In the genomic region with DNA sequence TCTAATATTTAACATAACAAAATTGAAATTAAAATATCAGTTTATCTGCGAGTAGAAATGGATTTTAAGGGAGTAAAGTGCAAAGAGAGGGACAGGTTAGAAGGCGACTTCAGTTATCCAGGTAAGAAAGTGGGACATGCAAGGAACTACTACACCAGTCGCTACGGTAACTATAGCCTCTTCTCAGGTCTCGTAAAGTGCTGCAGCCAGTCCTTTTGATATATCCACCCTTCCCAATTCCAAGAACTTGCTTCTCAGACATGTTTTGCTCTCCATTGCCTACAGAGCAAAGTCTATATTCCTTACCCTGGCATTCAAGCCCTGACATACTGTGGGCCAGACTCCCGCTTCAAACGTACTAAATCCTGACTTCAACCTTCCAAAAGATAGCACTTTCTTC, we compare ENCODE assay signal across 19 cellular contexts. TPM values are rescaled to one million over a fixed set of nuclear protein-coding genes. Genes with fewer than 3 reads are reported as not detected.
DNase-seq lines count a peak whose midpoint lies in the region; ATAC-seq, FAIRE-seq and TF ChIP-seq lines count a peak whose summit lies in the region.
"Had no signal": no experiment of that assay in that cellular context is flagged by ENCODE, and none has a peak within 500 bp of the region (broad histone marks: within the 10 kb centered on the region; RNA-seq: fewer than 3 reads in every experiment).

No MANE protein-coding gene starts in this region.

- peak overlapping the region; percentile 74 for H3K27ac Mint-ChIP-seq in stimulated activated naive CD8-positive, alpha-beta T cell treated with anti-CD3 and anti-CD28 coated beads, Interleukin-15, Interleukin-2, amounts not matched to agents 100 ng/mL and 50 ng/mL, for 24 hours

- H3K9ac ChIP-seq in H1 (replicated peaks in 1 of 4; ENCODE audit: extremely low read depth in 1 of 4, low read depth in 3 of 4, low read length in 3 of 4), result no peak overlapping the region

- peak overlapping the region; percentile 3 to 20; a peak in 3 of 4 replicates for H3K4me2 ChIP-seq in H1 (ENCODE audit: insufficient read depth in 1 of 2, low read depth in 2 of 2, low read length in 2 of 2)

- H3K4me1 ChIP-seq in Panc1 (ENCODE audit: control insufficient read depth, insufficient read depth, low read length), result peaks cover 10% of the 10 kb centered on the region
- peaks cover 4 to 9% (median 7%) of the 10 kb centered on the region in 4 experiments; a peak in 5 of 7 replicates for H3K4me1 ChIP-seq in H1 (replicated peaks in 1 of 4; ENCODE audit: control insufficient read depth in 3 of 4, insufficient read depth in 4 of 4, low read length in 3 of 4)

- POLR2A ChIA-PET in Panc1 (lab: Charles Lee) (no interaction called here), H1 (lab: Charles Lee; ENCODE audit: partially characterized antibody) (interaction anchor here (0.9 kb wide), 1 partner anchor 8 kb away, joined by 3 read pairs; no protein-coding TSS in a partner anchor)

- H2BK12ac ChIP-seq in H1 (ENCODE audit: low read depth, low read length), result no peak overlapping the region

- TF ChIP-seq RAD21 in H1 (IDR thresholded peaks at IDR 0.05 in 1 of 2, conservative IDR thresholded peaks at IDR 0.05 in 1 of 2; ENCODE audit: low read depth in 2 of 2, low read length in 2 of 2), result no peak

- no peak overlapping the region for H2AK5ac ChIP-seq in H1 (ENCODE audit: low read depth, low read length)

- ATAC-seq in stimulated activated naive CD8-positive, alpha-beta T cell treated with anti-CD3 and anti-CD28 coated beads, Interleukin-15, Interleukin-2, amounts not matched to agents 100 U/mL and 50 U/mL, for 24 hours, result no peak
- no peak for ATAC-seq in Panc1
- ATAC-seq in GM18861 (IDR thresholded peaks at IDR 0.05; ENCODE audit: unreplicated experiment), result no peak
- no peak for ATAC-seq in HG03139 (IDR thresholded peaks at IDR 0.05; ENCODE audit: unreplicated experiment)
- ATAC-seq: left cardiac atrium had no signal

- no peaks in the 10 kb centered on the region for H3K27me3 Mint-ChIP-seq in stimulated activated naive CD8-positive, alpha-beta T cell treated with anti-CD3 and anti-CD28 coated beads, Interleukin-15, Interleukin-2, amounts not matched to agents 100 ng/mL and 50 ng/mL, for 24 hours

- H3K9me3 Mint-ChIP-seq in stimulated activated naive CD8-positive, alpha-beta T cell treated with anti-CD3 and anti-CD28 coated beads, Interleukin-15, Interleukin-2, amounts not matched to agents 100 ng/mL and 50 ng/mL, for 24 hours, result no peaks in the 10 kb centered on the region

- TF ChIP-seq CTCF in Panc1 (IDR thresholded peaks at IDR 0.05) (no peak), H1 (IDR thresholded peaks at IDR 0.05; ENCODE audit: control extremely low read depth in 1 of 3, insufficient read depth in 1 of 3, low read depth in 1 of 3, low read length in 3 of 3) (no peak)

- BruUV-seq in Panc1 (replicated peaks; lab: Mats Ljungman, UMichigan), result TSS peak; percentile 83

- H2BK20ac ChIP-seq in H1 (ENCODE audit: low read length), result no peak overlapping the region

- no peak for TF ChIP-seq EP300 in H1 (IDR thresholded peaks at IDR 0.05; ENCODE audit: borderline replicate concordance in 1 of 2, low read depth in 2 of 2, low read length in 2 of 2)

- no peak overlapping the region for H3K56ac ChIP-seq in H1 (replicated peaks; ENCODE audit: insufficient read length, low read depth, low read length)

- H3K9me3 ChIP-seq in Panc1 (ENCODE audit: control insufficient read depth, insufficient read depth, low read depth, low read length), result no peaks in the 10 kb centered on the region
- no peaks in the 10 kb centered on the region for H3K9me3 ChIP-seq in H1 (ENCODE audit: insufficient read depth in 2 of 2, low read depth in 1 of 2, low read length in 1 of 2)

- H3K79me2 ChIP-seq in H1 (ENCODE audit: control insufficient read depth in 1 of 2, insufficient read depth in 2 of 2, low read length in 2 of 2), result peaks cover 16 to 51% of the 10 kb centered on the region in 2 experiments

- no peak overlapping the region for H4K5ac ChIP-seq in H1 (ENCODE audit: insufficient read length, low read depth, low read length)

- peaks cover 14% of the 10 kb centered on the region for H3K79me1 ChIP-seq in H1 (ENCODE audit: low read depth, low read length)

- no peak overlapping the region for H2AFZ ChIP-seq in H1 (ENCODE audit: low read length)

- no peak overlapping the region for H3K18ac ChIP-seq in H1 (ENCODE audit: extremely low read depth, low read length)

- 0 out of 2 replicates have a peak, but pooled peaks cover 4% of the 10 kb centered on the region for H3K36me3 ChIP-seq in Panc1 (ENCODE audit: control insufficient read depth, insufficient read depth, low read length)
- H3K36me3 ChIP-seq in H1 (ENCODE audit: control insufficient read depth in 2 of 4, insufficient read depth in 4 of 4, low read length in 3 of 4), result peaks cover 6 to 32% (median 17%) of the 10 kb centered on the region in 4 experiments

- in situ Hi-C loops in Panc1 (cut with HindIII; ENCODE audit: low pct_unique_long_range_greater_than_20kb, low sequenced_read_pairs), result no loop called here

- no peak overlapping the region for H3K4ac ChIP-seq in H1 (replicated peaks; ENCODE audit: insufficient read length, low read depth, low read length)

- FAIRE-seq in H1 (lab: Jason Lieb, UNC), result no peak
- FAIRE-seq: frontal cortex had no signal

- peaks cover 50% of the 10 kb centered on the region for H3K36me3 Mint-ChIP-seq in stimulated activated naive CD8-positive, alpha-beta T cell treated with anti-CD3 and anti-CD28 coated beads, Interleukin-15, Interleukin-2, amounts not matched to agents 100 ng/mL and 50 ng/mL, for 24 hours (ENCODE audit: low read depth)

- no peak for DNase-seq in stimulated activated naive CD8-positive, alpha-beta T cell treated with anti-CD3 and anti-CD28 coated beads, Interleukin-15, Interleukin-2, amounts not matched to agents 100 U/mL and 50 U/mL, for 24 hours
- DNase-seq in Panc1 (ENCODE audit: low read depth, low spot score) (no peak), H1 (ENCODE audit: low read depth in 1 of 2, low spot score in 2 of 2) (no peak), T-helper 1 cell (no peak)
- DNase-seq: amniotic stem cell; central memory CD4-positive, alpha-beta T cell; EL; Kasumi-1; left cardiac atrium; mesenchymal stem cell; NCI-H1105; NCI-H526; retina; Right ventricle myocardium superior; stimulated activated CD4-positive, alpha-beta T cell treated with anti-CD3 and anti-CD28 coated beads, Interleukin-12 subunit alpha, Interleukin-12 subunit beta, amount 100 ng/mL, for 4 hours had no signal

- H2BK120ac ChIP-seq in H1 (replicated peaks; ENCODE audit: low read depth, low read length), result no peak overlapping the region

- no peak for TF ChIP-seq POLR2A in H1 (IDR thresholded peaks at IDR 0.05; ENCODE audit: control extremely low read depth in 1 of 2, low read depth in 2 of 2, low read length in 2 of 2)

- no peak overlapping the region for H3K14ac ChIP-seq in H1 (ENCODE audit: insufficient read length)

- intact Hi-C loops in Panc1 (cut with micrococcal nuclease; ENCODE audit: unreplicated experiment), result no loop called here

- no peak overlapping the region for H3K23ac ChIP-seq in H1 (ENCODE audit: insufficient read length)

- H3K27ac ChIP-seq in Panc1 (ENCODE audit: low read length) (no peak overlapping the region), H1 (ENCODE audit: low read depth, low read length) (no peak overlapping the region)

- H3K4me3 Mint-ChIP-seq in stimulated activated naive CD8-positive, alpha-beta T cell treated with anti-CD3 and anti-CD28 coated beads, Interleukin-15, Interleukin-2, amounts not matched to agents 100 ng/mL and 50 ng/mL, for 24 hours, result no peak overlapping the region

- H4K91ac ChIP-seq in H1 (replicated peaks; ENCODE audit: insufficient read length, low read length), result no peak overlapping the region

- H3K27me3 ChIP-seq in Panc1 (ENCODE audit: control insufficient read depth, insufficient read depth, low read length) (no peaks in the 10 kb centered on the region), H1 (replicated peaks in 1 of 4; ENCODE audit: control insufficient read depth in 3 of 4, extremely low read depth in 1 of 4, insufficient read depth in 3 of 4, low read length in 3 of 4) (no peaks in the 10 kb centered on the region)

- H4K20me1 ChIP-seq in H1 (replicated peaks in 1 of 2; ENCODE audit: control insufficient read depth in 1 of 2, insufficient read depth in 2 of 2, low read length in 2 of 2), result peaks cover 1 to 7% of the 10 kb centered on the region in 2 experiments

- CTCF ChIA-PET in Panc1 (lab: Charles Lee), result no interaction called here
- CTCF ChIA-PET in H1 (lab: Charles Lee; ENCODE audit: partially characterized antibody), result interaction anchor here (2.7 kb wide), 1 partner anchor 9 kb away, joined by 14 read pairs; no protein-coding TSS in a partner anchor

- no peak overlapping the region for H4K8ac ChIP-seq in H1 (ENCODE audit: extremely low read depth, insufficient read depth, low read length)

- H3K4me3 ChIP-seq in Panc1 (ENCODE audit: low read depth in 2 of 2, low read length in 2 of 2) (no peak overlapping the region), H1 (ENCODE audit: extremely low read depth in 1 of 4, insufficient read depth in 2 of 4, low read depth in 3 of 4, low read length in 4 of 4) (no peak overlapping the region)

- no peak overlapping the region for H2BK5ac ChIP-seq in H1 (ENCODE audit: low read depth, low read length)

- 88% methylated on average over 7 of the region's 7 CpGs; no CpG with 5 or more reads in 1 of the 2 experiments for WGBS in H1 (ENCODE audit: extremely low coverage in 1 of 2, insufficient coverage in 1 of 2, insufficient read length in 1 of 2, insufficient replicate concordance in 2 of 2, low coverage in 1 of 2, low lambda C conversion rate in 2 of 2, missing lambda C conversion rate in 1 of 2), 2 experiments

- H3K23me2 ChIP-seq in H1 (ENCODE audit: low read depth, low read length), result peaks cover 6% of the 10 kb centered on the region

- peaks cover 32% of the 10 kb centered on the region for H3K4me1 Mint-ChIP-seq in stimulated activated naive CD8-positive, alpha-beta T cell treated with anti-CD3 and anti-CD28 coated beads, Interleukin-15, Interleukin-2, amounts not matched to agents 100 ng/mL and 50 ng/mL, for 24 hours (ENCODE audit: low read depth)

- no peak overlapping the region for H2BK15ac ChIP-seq in H1 (ENCODE audit: low read length)

RNA-seq across cellular contexts. Expression of gene COA7, which starts 2.5 kb away (rescaled TPM):
- total RNA-seq in Panc1 (2021; ENCODE audit: unreplicated experiment), result 44.9 TPM
- polyA plus RNA-seq in Panc1 (2012; ENCODE audit: insufficient read length), result 26.8 TPM
- total RNA-seq in H1 (2021; fragmentation: NEBNext Ultra II Directional; extraction: Animal tissue kit (Norgen Biotek cat#: 25700)), result 61.8 and 62.6 TPM in 2 replicates
- polyA plus RNA-seq in H1 (2011; rRNA removed), result 17.0 and 23.2 TPM in 2 replicates
- polyA plus RNA-seq in H1 (2011; cell fraction: cytosol; rRNA removed), result 29.6 TPM
- polyA plus RNA-seq in H1 (2011; cell fraction: nucleus; rRNA removed), result 18.2 TPM
- polyA plus RNA-seq in H1 (2012, experiment 1 of 2), result 41.9 to 58.1 TPM (median 47.4 TPM) in 4 replicates
- 8.0 TPM for polyA plus RNA-seq in H1 (2012, experiment 2 of 2)
- polyA plus RNA-seq in H1 (2013, experiment 1 of 2), result 18.0 TPM
- polyA plus RNA-seq in H1 (2013, experiment 2 of 2), result 17.4 TPM
- polyA minus RNA-seq in H1 (2011; rRNA and poly(A)+ RNA removed), result 76.6 and 78.7 TPM in 2 replicates
- 14.5 TPM for polyA minus RNA-seq in H1 (2011; cell fraction: cytosol; rRNA and poly(A)+ RNA removed)
- 18.3 TPM for polyA minus RNA-seq in H1 (2011; cell fraction: nucleus; rRNA and poly(A)+ RNA removed)

RNA-seq across cellular contexts. Expression of gene ZYG11B, which starts 30.6 kb away (rescaled TPM):
- 30.7 TPM for total RNA-seq in Panc1 (2021; ENCODE audit: unreplicated experiment)
- 6.8 TPM for polyA plus RNA-seq in Panc1 (2012; ENCODE audit: insufficient read length)
- total RNA-seq in H1 (2021; fragmentation: NEBNext Ultra II Directional; extraction: Animal tissue kit (Norgen Biotek cat#: 25700)), result 20.9 and 21.4 TPM in 2 replicates
- 4.4 TPM in 2 replicates for polyA plus RNA-seq in H1 (2011; rRNA removed)
- polyA plus RNA-seq in H1 (2011; cell fraction: cytosol; rRNA removed), result 5.9 TPM
- 4.3 TPM for polyA plus RNA-seq in H1 (2011; cell fraction: nucleus; rRNA removed)
- polyA plus RNA-seq in H1 (2012, experiment 1 of 2), result 3.5 to 5.6 TPM (median 4.8 TPM) in 4 replicates
- polyA plus RNA-seq in H1 (2012, experiment 2 of 2), result 0.51 TPM
- polyA plus RNA-seq in H1 (2013, experiment 1 of 2), result 7.0 TPM
- 7.6 TPM for polyA plus RNA-seq in H1 (2013, experiment 2 of 2)
- polyA minus RNA-seq in H1 (2011; rRNA and poly(A)+ RNA removed), result 36.7 and 49.8 TPM in 2 replicates
- polyA minus RNA-seq in H1 (2011; cell fraction: cytosol; rRNA and poly(A)+ RNA removed), result 8.7 TPM
- polyA minus RNA-seq in H1 (2011; cell fraction: nucleus; rRNA and poly(A)+ RNA removed), result 23.1 TPM
